Comparison of ENCODE assay signal across 1 cellular context in genomic region chr1:40394456-40395172, GRCh38.
A peak's percentile ranks its signal among the peaks of the same experiment; 100 is the strongest.
TF ChIP-seq lines count a peak whose summit lies in the region.

No MANE protein-coding gene starts in this region.

TF ChIP-seq in GM12878, 131 proteins besides CTCF, POLR2A, EP300 and RAD21 (continued from another document):
- TF ChIP-seq BCL3 (IDR thresholded peaks at IDR 0.05; ENCODE audit: borderline replicate concordance, insufficient read depth, low read depth, low read length, poor library complexity, severe bottlenecking) (no peak), JUNB (IDR thresholded peaks at IDR 0.05) (0 out of 2 replicates have a peak, but pooled peaks have one; percentile 25), CREM (IDR thresholded peaks at IDR 0.05; ENCODE audit: low read depth) (peak; percentile 28; the same call in 1 of the 2 replicates), SIN3A (IDR thresholded peaks at IDR 0.05; ENCODE audit: low read depth, low read length) (no peak), ATF7 (IDR thresholded peaks at IDR 0.05; ENCODE audit: low read depth) (peak; percentile 79), PKNOX1 (IDR thresholded peaks at IDR 0.05) (peak; percentile 14; the same call in 1 of the 2 replicates), RUNX3 (IDR thresholded peaks at IDR 0.05; ENCODE audit: low read length) (0 out of 2 replicates have a peak, but pooled peaks have one; percentile 20), SPI1 (IDR thresholded peaks at IDR 0.05; ENCODE audit: borderline replicate concordance, insufficient read depth, low read depth, low read length) (peak; percentile 63; the same call in 1 of the 2 replicates), CREB1 (IDR thresholded peaks at IDR 0.05; ENCODE audit: low read depth) (peak; percentile 59), TBL1XR1 (IDR thresholded peaks at IDR 0.05; ENCODE audit: low read depth, low read length) (no peak), JUND (IDR thresholded peaks at IDR 0.05; ENCODE audit: low read depth, low read length) (no peak), ZNF384 (IDR thresholded peaks at IDR 0.05; ENCODE audit: borderline replicate concordance, low read depth, low read length) (no peak)
- TF ChIP-seq, protein P1, sequence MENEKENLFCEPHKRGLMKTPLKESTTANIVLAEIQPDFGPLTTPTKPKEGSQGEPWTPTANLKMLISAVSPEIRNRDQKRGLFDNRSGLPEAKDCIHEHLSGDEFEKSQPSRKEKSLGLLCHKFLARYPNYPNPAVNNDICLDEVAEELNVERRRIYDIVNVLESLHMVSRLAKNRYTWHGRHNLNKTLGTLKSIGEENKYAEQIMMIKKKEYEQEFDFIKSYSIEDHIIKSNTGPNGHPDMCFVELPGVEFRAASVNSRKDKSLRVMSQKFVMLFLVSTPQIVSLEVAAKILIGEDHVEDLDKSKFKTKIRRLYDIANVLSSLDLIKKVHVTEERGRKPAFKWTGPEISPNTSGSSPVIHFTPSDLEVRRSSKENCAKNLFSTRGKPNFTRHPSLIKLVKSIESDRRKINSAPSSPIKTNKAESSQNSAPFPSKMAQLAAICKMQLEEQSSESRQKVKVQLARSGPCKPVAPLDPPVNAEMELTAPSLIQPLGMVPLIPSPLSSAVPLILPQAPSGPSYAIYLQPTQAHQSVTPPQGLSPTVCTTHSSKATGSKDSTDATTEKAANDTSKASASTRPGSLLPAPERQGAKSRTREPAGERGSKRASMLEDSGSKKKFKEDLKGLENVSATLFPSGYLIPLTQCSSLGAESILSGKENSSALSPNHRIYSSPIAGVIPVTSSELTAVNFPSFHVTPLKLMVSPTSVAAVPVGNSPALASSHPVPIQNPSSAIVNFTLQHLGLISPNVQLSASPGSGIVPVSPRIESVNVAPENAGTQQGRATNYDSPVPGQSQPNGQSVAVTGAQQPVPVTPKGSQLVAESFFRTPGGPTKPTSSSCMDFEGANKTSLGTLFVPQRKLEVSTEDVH (IDR thresholded peaks at IDR 0.05; ENCODE audit: low read depth, partially characterized antibody), result no peak
- TF ChIP-seq, protein P2, sequence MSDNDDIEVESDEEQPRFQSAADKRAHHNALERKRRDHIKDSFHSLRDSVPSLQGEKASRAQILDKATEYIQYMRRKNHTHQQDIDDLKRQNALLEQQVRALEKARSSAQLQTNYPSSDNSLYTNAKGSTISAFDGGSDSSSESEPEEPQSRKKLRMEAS (IDR thresholded peaks at IDR 0.05; ENCODE audit: low read depth, low read length), result no peak
